In genomic region chr2:232860593-232861241, GRCh38 we compare ENCODE assay signal across 29 cellular contexts. TPM values are rescaled to one million over a fixed set of nuclear protein-coding genes. Genes with fewer than 3 reads are reported as not detected.
DNase-seq lines count a peak whose midpoint lies in the region; ATAC-seq and TF ChIP-seq lines count a peak whose summit lies in the region.
"Had no signal": no experiment of that assay in that cellular context is flagged by ENCODE, and none has a peak within 500 bp of the region (broad histone marks: within the 10 kb centered on the region; RNA-seq: fewer than 3 reads in every experiment).

No MANE protein-coding gene starts in this region.

- peak overlapping the region; percentile 71 to 94 for H3K27ac ChIP-seq in liver (ENCODE audit: low read depth in 1 of 2, low read length in 2 of 2)
- H3K27ac ChIP-seq: 22Rv1, adrenal gland, brain microvascular endothelial cell, dorsolateral prefrontal cortex, GM23248, HL-60, lower lobe of right lung had no signal

- 47% methylated on average over 9 of the region's 9 CpGs for WGBS in liver

- H3K36me3 ChIP-seq in liver (ENCODE audit: control insufficient read depth in 4 of 4, insufficient read depth in 3 of 4, low read depth in 1 of 4, low read length in 3 of 4) = no peaks in the 10 kb centered on the region

- peaks cover 5 to 44% (median 28%) of the 10 kb centered on the region in 4 donors for H3K4me1 ChIP-seq in liver (ENCODE audit: control insufficient read depth in 4 of 4, insufficient read depth in 4 of 4, low read length in 3 of 4)
- H3K4me1 ChIP-seq: adrenal gland, lower lobe of right lung had no signal

- ATAC-seq in HG03457 (IDR thresholded peaks at IDR 0.05; ENCODE audit: unreplicated experiment) = no peak
- ATAC-seq: activated CD8-positive, alpha-beta T cell treated with anti-CD3 and anti-CD28 coated beads for 36 hours; lower lobe of right lung; mucosa of descending colon; natural killer cell treated with Interleukin-12 subunit alpha and Interleukin-12 subunit beta and Interleukin-15 and Interleukin-18, amount 100 ng/mL, for 72 hours; stimulated activated naive B cell treated with anti-CD40 and anti-IgM and Interleukin-4, amounts not matched to agents 10 μg/mL and 1 μg/mL and 100 μg/mL, for 72 hours had no signal

- peak overlapping the region in 1 of 2 donors; percentile 38 for H3K9ac ChIP-seq in liver (ENCODE audit: low read depth in 1 of 2, low read length in 2 of 2)
- H3K9ac ChIP-seq: GM23248 had no signal

- TF ChIP-seq CTCF in epithelial cell of proximal tubule (conservative IDR thresholded peaks at IDR 0.05; ENCODE audit: low read depth, low read length) (no peak), liver (IDR thresholded peaks at IDR 0.05; ENCODE audit: low read depth, low read length, missing input control) (no peak), GM10248 (IDR thresholded peaks at IDR 0.05; ENCODE audit: control extremely low read depth, extremely low read depth, low read depth, missing control alignments) (no peak)

- peak; percentile 12 for DNase-seq in activated effector memory CD4-positive, alpha-beta T cell treated with anti-CD3 and anti-CD28 coated beads, Interleukin-2, amount 50 U/mL, for 16 hours
- DNase-seq in activated effector memory CD4-positive, alpha-beta T cell treated with Interleukin-2 at 50 U/mL for 16 hours = no peak
- DNase-seq in epithelial cell of proximal tubule (ENCODE audit: low read depth) (peak; percentile 40), retina (no peak), NCI-H2196 (lab: John Stamatoyannopoulos, UW; ENCODE audit: unreplicated experiment) (no peak), GM10248 (ENCODE audit: extremely low spot score) (no peak)
- DNase-seq: activated CD8-positive, alpha-beta memory T cell treated with anti-CD3 and anti-CD28 coated beads, Interleukin-2, amount 50 U/mL, for 48 hours; activated CD8-positive, alpha-beta T cell treated with anti-CD3 and anti-CD28 coated beads for 36 hours; activated naive CD4-positive, alpha-beta T cell treated with anti-CD3 and anti-CD28 coated beads, Interleukin-2, amount 10 ng/mL, durations not matched to agents 7 days and 5 days; brain microvascular endothelial cell; Calu3; DMS79; dorsolateral prefrontal cortex; GDM1; GM23248; islet precursor cell; lower lobe of right lung; mucosa of descending colon; NCI-H1436; NCI-H2081; NCI-H748 treated with DMSO at 0.1 percent for 48 hours; stimulated activated naive B cell treated with anti-CD40 and anti-IgM and Interleukin-4, amounts not matched to agents 10 μg/mL and 1 μg/mL and 100 μg/mL, for 72 hours; substantia nigra had no signal

- TF ChIP-seq RAD21 in liver (IDR thresholded peaks at IDR 0.05) = peak; percentile 8 to 28

- CTCF ChIA-PET in GM10248 (lab: Yijun Ruan, JAX) = interaction anchor here (0.9 to 3.4 kb wide), 4 partner anchors 8 to 389 kb away, joined by 4 to 13 read pairs (median 8); no protein-coding TSS in a partner anchor

- no peaks in the 10 kb centered on the region for H3K9me3 ChIP-seq in liver (ENCODE audit: control insufficient read depth in 4 of 4, low read length in 3 of 4)
- H3K9me3 ChIP-seq: adrenal gland, lower lobe of right lung, mucosa of descending colon had no signal

- H3K4me3 ChIP-seq in epithelial cell of proximal tubule (ENCODE audit: low read depth, low read length) (no peak overlapping the region), liver (ENCODE audit: low read depth in 1 of 3, low read length in 3 of 3) (no peak overlapping the region)
- H3K4me3 ChIP-seq: adrenal gland, dorsolateral prefrontal cortex, GM23248, lower lobe of right lung, mucosa of descending colon had no signal

- H3K27me3 ChIP-seq in liver (ENCODE audit: control insufficient read depth in 4 of 4, insufficient read depth in 4 of 4, low read length in 3 of 4) = no peaks in the 10 kb centered on the region
- H3K27me3 ChIP-seq: adrenal gland, brain microvascular endothelial cell, dorsolateral prefrontal cortex had no signal

- POLR2A ChIA-PET in GM10248 (lab: Yijun Ruan, JAX) = no interaction called here

TF ChIP-seq in liver, 16 proteins besides CTCF, POLR2A, EP300 and RAD21:
- peak; percentile 88 to 89 for TF ChIP-seq HNF4A (conservative IDR thresholded peaks at IDR 0.05)
- peak; percentile 50 for TF ChIP-seq REST (IDR thresholded peaks at IDR 0.05)
- TF ChIP-seq RXRA (IDR thresholded peaks at IDR 0.05) = peak; percentile 55 to 74
- no peak for TF ChIP-seq EGR1 (IDR thresholded peaks at IDR 0.05; ENCODE audit: low read depth in 2 of 2)
- peak; percentile 96 for TF ChIP-seq SP1 (IDR thresholded peaks at IDR 0.05)
- no peak for TF ChIP-seq MAX (IDR thresholded peaks at IDR 0.05)
- peak; percentile 96 to 97 for TF ChIP-seq JUND (IDR thresholded peaks at IDR 0.05)
- TF ChIP-seq TAF1 (conservative IDR thresholded peaks at IDR 0.05) = no peak
- peak; percentile 82 for TF ChIP-seq YY1 (IDR thresholded peaks at IDR 0.05)
- peak; percentile 57 for TF ChIP-seq ATF3 (IDR thresholded peaks at IDR 0.05)
- peak; percentile 39 for TF ChIP-seq FOXA2 (IDR thresholded peaks at IDR 0.05)
- peak; percentile 80 for TF ChIP-seq HNF4G (IDR thresholded peaks at IDR 0.05)

RNA-seq across cellular contexts. Expression of gene SNORC, which starts 9.3 kb away (rescaled TPM):
- 1.2 and 5.0 TPM in 2 replicates for total RNA-seq in epithelial cell of proximal tubule
- total RNA-seq in liver = 10 to 100 TPM in 1 of 2 donors, 1 to 10 TPM in 1; 2.7 to 12.3 TPM
- polyA plus RNA-seq in liver = 10 to 100 TPM in 1 of 2 donors, 1 to 10 TPM in 1; 2.4 to 10.5 TPM
- total RNA-seq: GM23248 had no signal

Comparison
In these comparisons a context has a peak if more than half of its experiments do, and no peak if none do; other contexts are left out.
1. DNase-seq: peak in activated effector memory CD4-positive, alpha-beta T cell treated with anti-CD3 and anti-CD28 coated beads, Interleukin-2, amount 50 U/mL, for 16 hours (single experiment) and epithelial cell of proximal tubule (single experiment); none in activated effector memory CD4-positive, alpha-beta T cell treated with Interleukin-2 at 50 U/mL for 16 hours (single experiment), retina (single experiment), NCI-H2196 (single experiment) and GM10248 (single experiment).